1 cellular context compared by ENCODE assay signal in the genomic region with DNA sequence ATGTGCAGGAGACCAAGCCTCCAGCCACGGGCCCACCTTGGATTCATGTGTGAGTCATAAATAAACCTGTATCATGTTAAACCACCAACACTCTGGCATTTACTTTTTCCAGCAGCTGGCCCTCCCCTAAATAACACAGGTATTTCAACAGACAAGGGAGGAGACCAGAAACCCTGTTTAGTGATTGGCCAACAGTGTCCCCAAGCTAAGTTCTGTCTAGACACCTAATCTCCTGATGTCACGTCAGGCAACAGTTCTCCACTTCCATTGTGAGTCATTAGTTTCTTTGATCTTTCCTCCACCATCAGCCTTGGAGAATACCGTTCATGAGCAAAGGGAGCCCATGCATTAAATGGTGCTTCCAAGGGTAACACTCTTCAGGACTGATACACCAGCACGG.
TF ChIP-seq lines count a peak whose summit lies in the region.

No MANE protein-coding gene starts in this region.

TF ChIP-seq in H1, 55 proteins besides CTCF, POLR2A, EP300 and RAD21:
- TF ChIP-seq PHF8 (conservative IDR thresholded peaks at IDR 0.05; ENCODE audit: low read depth, low read length) (no peak), RNF2 (IDR thresholded peaks at IDR 0.05; ENCODE audit: borderline replicate concordance, low read depth, low read length, missing control alignments, poor library complexity, severe bottlenecking) (no peak), JUN (IDR thresholded peaks at IDR 0.05; ENCODE audit: low read depth, low read length) (no peak), BACH1 (IDR thresholded peaks at IDR 0.05; ENCODE audit: low read length) (no peak), CREB1 (IDR thresholded peaks at IDR 0.05) (no peak), BCL11A (IDR thresholded peaks at IDR 0.05; ENCODE audit: low read depth in 2 of 2, low read length in 2 of 2) (no peak), KDM4A (IDR thresholded peaks at IDR 0.05; ENCODE audit: low read depth, low read length, severe bottlenecking) (no peak), SIRT6 (IDR thresholded peaks at IDR 0.05; ENCODE audit: low read length) (no peak), POLR2AphosphoS5 (IDR thresholded peaks at IDR 0.05; ENCODE audit: low read depth, low read length) (no peak), MAFK (IDR thresholded peaks at IDR 0.05; ENCODE audit: low read depth, low read length) (no peak), EGR1 (IDR thresholded peaks at IDR 0.05; ENCODE audit: borderline replicate concordance, low read depth, low read length) (no peak)
- TF ChIP-seq, protein P1, sequence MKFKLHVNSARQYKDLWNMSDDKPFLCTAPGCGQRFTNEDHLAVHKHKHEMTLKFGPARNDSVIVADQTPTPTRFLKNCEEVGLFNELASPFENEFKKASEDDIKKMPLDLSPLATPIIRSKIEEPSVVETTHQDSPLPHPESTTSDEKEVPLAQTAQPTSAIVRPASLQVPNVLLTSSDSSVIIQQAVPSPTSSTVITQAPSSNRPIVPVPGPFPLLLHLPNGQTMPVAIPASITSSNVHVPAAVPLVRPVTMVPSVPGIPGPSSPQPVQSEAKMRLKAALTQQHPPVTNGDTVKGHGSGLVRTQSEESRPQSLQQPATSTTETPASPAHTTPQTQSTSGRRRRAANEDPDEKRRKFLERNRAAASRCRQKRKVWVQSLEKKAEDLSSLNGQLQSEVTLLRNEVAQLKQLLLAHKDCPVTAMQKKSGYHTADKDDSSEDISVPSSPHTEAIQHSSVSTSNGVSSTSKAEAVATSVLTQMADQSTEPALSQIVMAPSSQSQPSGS (IDR thresholded peaks at IDR 0.05; ENCODE audit: low read length), result no peak
